ENCODE assay signal across 22 cellular contexts in the genomic region with DNA sequence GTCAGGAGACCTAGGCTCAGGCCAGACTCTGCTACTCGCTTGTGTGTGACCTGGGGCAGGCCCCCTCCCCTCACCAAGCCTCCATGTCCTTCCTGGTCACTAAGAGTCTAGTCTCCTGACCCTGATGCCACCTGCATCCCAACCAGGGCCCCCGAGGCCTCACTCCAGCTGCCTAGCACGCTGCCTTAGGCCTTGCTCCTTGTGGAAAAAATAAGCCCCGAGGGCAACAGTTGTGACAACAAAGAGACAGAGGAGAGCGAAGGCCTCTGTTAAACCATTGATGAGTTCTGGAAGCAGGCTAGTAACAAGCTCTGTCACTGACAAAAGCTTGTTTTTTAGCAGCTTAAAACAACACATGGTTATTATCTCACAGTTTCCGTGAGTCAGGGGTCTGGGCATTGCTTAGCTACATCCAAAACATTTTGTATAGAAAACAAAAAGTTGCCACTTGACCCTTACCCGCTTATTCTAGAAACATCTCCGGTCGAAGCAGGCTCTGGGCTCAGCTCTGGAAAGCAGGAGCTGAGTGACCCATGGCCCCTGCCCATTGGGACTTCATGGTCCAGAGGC. TPM values are rescaled to one million over a fixed set of nuclear protein-coding genes. Genes with fewer than 3 reads are reported as not detected.
A peak's percentile ranks its signal among the peaks of the same experiment; 100 is the strongest.
DNase-seq lines count a peak whose midpoint lies in the region; ATAC-seq lines count a peak whose summit lies in the region.
"Had no signal": no experiment of that assay in that cellular context is flagged by ENCODE, and none has a peak within 500 bp of the region (broad histone marks: within the 10 kb centered on the region; RNA-seq: fewer than 3 reads in every experiment).

No MANE protein-coding gene starts in this region.

- no peak for ATAC-seq in HG03139 (IDR thresholded peaks at IDR 0.05; ENCODE audit: unreplicated experiment)
- ATAC-seq in activated T-cell treated with anti-CD3 and anti-CD28 coated beads, Interleukin-2, amount 50 U/mL, for 72 hours (replicated peaks in 1 of 2) = no peak
- ATAC-seq: PC-3 had no signal

- H4K91ac ChIP-seq in mesenchymal stem cell (ENCODE audit: low read length) = no peak overlapping the region

- no peak overlapping the region for H3K4ac ChIP-seq in mesenchymal stem cell (ENCODE audit: low read depth in 1 of 2, low read length in 2 of 2)

- no peaks in the 10 kb centered on the region for H3K4me1 Mint-ChIP-seq in activated T-cell treated with anti-CD3 and anti-CD28 coated beads, Interleukin-2, amount 50 U/mL, for 72 hours (ENCODE audit: low read depth)
- H3K4me1 Mint-ChIP-seq: CD4-positive, alpha-beta memory T cell had no signal

- H3K27ac ChIP-seq in mesenchymal stem cell (ENCODE audit: low read length, poor library complexity, severe bottlenecking) = no peak overlapping the region
- H3K27ac ChIP-seq: SJSA1 had no signal

- no peak overlapping the region for H2BK5ac ChIP-seq in mesenchymal stem cell (ENCODE audit: low read depth, low read length, poor library complexity, severe bottlenecking)

- H3K18ac ChIP-seq in mesenchymal stem cell (ENCODE audit: low read depth in 1 of 2, low read length in 2 of 2) = no peak overlapping the region

- no peaks in the 10 kb centered on the region for H3K36me3 Mint-ChIP-seq in activated T-cell treated with anti-CD3 and anti-CD28 coated beads, Interleukin-2, amount 50 U/mL, for 72 hours (ENCODE audit: insufficient read depth in 2 of 2)
- H3K36me3 Mint-ChIP-seq: CD4-positive, alpha-beta memory T cell had no signal

- H3K36me3 ChIP-seq in mesenchymal stem cell (ENCODE audit: control insufficient read depth in 1 of 2, insufficient read depth in 2 of 2, low read depth in 1 of 2, low read length in 2 of 2) = no peaks in the 10 kb centered on the region
- H3K36me3 ChIP-seq: SJSA1 had no signal

- H3K23ac ChIP-seq in mesenchymal stem cell (ENCODE audit: low read length in 2 of 2) = no peak overlapping the region

- peaks cover 0 to 26% of the 10 kb centered on the region in 2 experiments for H3K27me3 ChIP-seq in mesenchymal stem cell (ENCODE audit: control insufficient read depth in 1 of 2, insufficient read depth in 1 of 2, low read length in 2 of 2)
- H3K27me3 ChIP-seq: SJSA1 had no signal

- H3K4me3 Mint-ChIP-seq in activated T-cell treated with anti-CD3 and anti-CD28 coated beads, Interleukin-2, amount 50 U/mL, for 72 hours = no peak overlapping the region
- H3K4me3 Mint-ChIP-seq: CD4-positive, alpha-beta memory T cell had no signal

- no peak overlapping the region for H2BK15ac ChIP-seq in mesenchymal stem cell (ENCODE audit: low read depth, poor library complexity, severe bottlenecking)

- H3K4me2 ChIP-seq in mesenchymal stem cell (ENCODE audit: low read length, poor library complexity, severe bottlenecking) = no peak overlapping the region

- H3K14ac ChIP-seq in mesenchymal stem cell (ENCODE audit: low read length in 2 of 2) = peak overlapping the region in 1 of 2 experiments; percentile 36

- H3K9ac ChIP-seq in mesenchymal stem cell (ENCODE audit: low read length) = no peak overlapping the region

- no peaks in the 10 kb centered on the region for H3K27me3 Mint-ChIP-seq in activated T-cell treated with anti-CD3 and anti-CD28 coated beads, Interleukin-2, amount 50 U/mL, for 72 hours (ENCODE audit: low read depth)

- H4K8ac ChIP-seq in mesenchymal stem cell (ENCODE audit: low read length) = no peak overlapping the region

- H3K27ac Mint-ChIP-seq in activated T-cell treated with anti-CD3 and anti-CD28 coated beads, Interleukin-2, amount 50 U/mL, for 72 hours = no peak overlapping the region
- H3K27ac Mint-ChIP-seq: CD4-positive, alpha-beta memory T cell had no signal

- WGBS in mesenchymal stem cell = 79% methylated on average over 9 of the region's 9 CpGs

- DNase-seq in NCI-H146 treated with DMSO at 0.1 percent for 48 hours (lab: John Stamatoyannopoulos, UW; ENCODE audit: unreplicated experiment) (peak; percentile 23), dermis blood vessel endothelial cell (peak; percentile 20), mesenchymal stem cell (peak; percentile 6), superior temporal gyrus (ENCODE audit: extremely low spot score) (no peak), UCSD-AML1 (lab: John Stamatoyannopoulos, UW; ENCODE audit: unreplicated experiment) (no peak)
- DNase-seq in activated T-cell treated with anti-CD3 and anti-CD28 coated beads, Interleukin-2, amount 50 U/mL, for 72 hours = no peak
- DNase-seq: C1 segment of cervical spinal cord; CD4-positive, alpha-beta memory T cell; DMS79 treated with DMSO at 0.1 percent for 48 hours; H7; KBM-7; MV-4-11; NCI-H1105; NCI-H1436 treated with DMSO at 0.1 percent for 48 hours; NCI-H2029; NCI-H446 treated with DMSO at 0.1 percent for 48 hours; NCI-H526; NCI-H82; NK-92 treated with Interleukin-12 subunit alpha and Interleukin-12 subunit beta, amount 100 ng/mL, for 24 hours; PC-3 had no signal

- H3K9me3 ChIP-seq in mesenchymal stem cell (ENCODE audit: control insufficient read depth, low read length) = no peaks in the 10 kb centered on the region
- H3K9me3 ChIP-seq: SJSA1 had no signal

- H3K79me1 ChIP-seq in mesenchymal stem cell (replicated peaks; ENCODE audit: low read length, poor library complexity, severe bottlenecking) = no peaks in the 10 kb centered on the region

- no peak overlapping the region for H2AFZ ChIP-seq in mesenchymal stem cell (ENCODE audit: low read depth, low read length)

- no peak overlapping the region for H2BK12ac ChIP-seq in mesenchymal stem cell (ENCODE audit: low read length in 2 of 2)

- no peaks in the 10 kb centered on the region for H3K9me3 Mint-ChIP-seq in activated T-cell treated with anti-CD3 and anti-CD28 coated beads, Interleukin-2, amount 50 U/mL, for 72 hours
- H3K9me3 Mint-ChIP-seq: CD4-positive, alpha-beta memory T cell had no signal

- H2BK120ac ChIP-seq in mesenchymal stem cell (ENCODE audit: low read depth, low read length) = no peak overlapping the region

- no peaks in the 10 kb centered on the region for H3K4me1 ChIP-seq in mesenchymal stem cell (ENCODE audit: control insufficient read depth, insufficient read depth, low read depth, low read length)
- H3K4me1 ChIP-seq: SJSA1 had no signal

- H3K4me3 ChIP-seq in mesenchymal stem cell (ENCODE audit: insufficient read depth in 1 of 2, low read depth in 1 of 2, low read length in 2 of 2) = no peak overlapping the region
- H3K4me3 ChIP-seq: SJSA1 had no signal

- no peak overlapping the region for H2AK5ac ChIP-seq in mesenchymal stem cell (ENCODE audit: low read length, severe bottlenecking)

RNA-seq across cellular contexts. Expression of gene TBC1D2, which starts 48.2 kb away (rescaled TPM):
- 4.0 and 4.8 TPM in 2 replicates for total RNA-seq in dermis blood vessel endothelial cell
- polyA plus RNA-seq in mesenchymal stem cell (2013, experiment 1 of 2) = 28.4 TPM
- polyA plus RNA-seq in mesenchymal stem cell (2013, experiment 2 of 2) = 27.5 TPM
- 1 to 10 TPM; 5.8 to 6.0 TPM for total RNA-seq in activated T-cell treated with anti-CD3 and anti-CD28 coated beads, Interleukin-2, amount 50 U/mL, for 72 hours

Comparison
In these comparisons a context has a peak if more than half of its experiments do, and no peak if none do; other contexts are left out.
1. DNase-seq: peak in NCI-H146 treated with DMSO at 0.1 percent for 48 hours (single experiment), dermis blood vessel endothelial cell (single experiment) and mesenchymal stem cell (single experiment); none in superior temporal gyrus (single experiment), UCSD-AML1 (single experiment) and activated T-cell treated with anti-CD3 and anti-CD28 coated beads, Interleukin-2, amount 50 U/mL, for 72 hours (0 of 2).